21 cellular contexts compared by ENCODE assay signal in the genomic region with DNA sequence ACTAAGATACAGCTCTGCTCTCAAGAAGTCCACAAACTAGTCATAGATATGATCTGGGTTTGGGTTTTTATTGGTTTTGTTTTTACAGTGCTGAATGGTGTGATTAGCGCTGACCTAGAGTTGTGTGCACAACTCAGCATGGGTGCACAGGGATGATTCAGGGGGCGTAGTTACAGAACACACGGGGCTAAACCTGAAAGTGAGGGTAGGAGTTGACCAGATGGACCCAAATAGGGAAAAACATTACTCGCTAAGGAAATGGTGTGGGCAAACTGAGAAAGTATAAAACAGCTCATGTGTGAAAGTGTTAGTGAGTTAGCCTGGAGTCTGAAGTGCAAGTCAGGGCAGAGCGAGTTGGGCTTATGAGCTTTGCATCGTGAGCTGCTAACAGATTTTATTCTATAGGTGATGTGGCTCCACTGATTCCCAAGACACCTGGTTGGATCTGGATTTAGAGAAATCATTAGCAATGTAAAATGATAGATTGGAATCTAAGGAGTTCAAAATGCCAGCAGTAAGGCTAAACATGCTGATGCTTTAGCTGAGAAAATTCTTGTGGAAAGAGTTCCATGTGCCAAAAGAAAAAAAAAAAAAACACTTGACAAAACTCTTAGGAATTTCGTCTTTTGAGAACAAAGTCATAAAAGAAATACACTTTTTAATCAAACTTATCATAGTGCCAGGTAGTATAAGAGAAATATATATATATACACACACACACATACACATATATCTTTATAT.
DNase-seq lines count a peak whose midpoint lies in the region; ATAC-seq, FAIRE-seq and TF ChIP-seq lines count a peak whose summit lies in the region.
"Had no signal": no experiment of that assay in that cellular context is flagged by ENCODE, and none has a peak within 500 bp of the region (broad histone marks: within the 10 kb centered on the region; RNA-seq: fewer than 3 reads in every experiment).

No MANE protein-coding gene starts in this region.

- H3K27me3 ChIP-seq in pancreas (no peaks in the 10 kb centered on the region), ovary (no peaks in the 10 kb centered on the region), suprapubic skin (no peaks in the 10 kb centered on the region)
- H3K27me3 ChIP-seq: adrenal gland had no signal

- no peak for FAIRE-seq in pancreas (lab: Jason Lieb, UNC)
- FAIRE-seq: GM12892 had no signal

- H3K4me3 ChIP-seq in fibroblast of the aortic adventitia (ENCODE audit: low read depth, low read length), result no peak overlapping the region
- no peak overlapping the region for H3K4me3 ChIP-seq in pancreas
- H3K4me3 ChIP-seq in ovary, result no peak overlapping the region
- H3K4me3 ChIP-seq in suprapubic skin, result no peak overlapping the region
- H3K4me3 ChIP-seq: adrenal gland, psoas muscle had no signal

- DNase-seq in Daoy (ENCODE audit: low read depth) (peak; percentile 24), fibroblast of the aortic adventitia (ENCODE audit: low read depth) (peak; percentile 35), pancreas (no peak), D341Med (ENCODE audit: low spot score) (no peak), ovary (no peak), suprapubic skin (ENCODE audit: low spot score in 2 of 2) (no peak)
- DNase-seq: activated effector memory CD4-positive, alpha-beta T cell treated with Interleukin-2 at 50 U/mL for 16 hours; adrenal gland; CD8-positive, alpha-beta memory T cell; foreskin melanocyte; Kasumi-1; left ventricle myocardium superior; naive B cell; NCI-H1436; psoas muscle; stimulated activated CD4-positive, alpha-beta T cell treated with anti-CD3 and anti-CD28 coated beads, Interleukin-12 subunit alpha, Interleukin-12 subunit beta, amount 100 ng/mL, for 4 hours; T-cell had no signal

- H3K36me3 ChIP-seq in pancreas, result no peaks in the 10 kb centered on the region
- H3K36me3 ChIP-seq in ovary, result no peaks in the 10 kb centered on the region
- H3K36me3 ChIP-seq in suprapubic skin, result no peaks in the 10 kb centered on the region
- H3K36me3 ChIP-seq: adrenal gland had no signal

- 66 to 67% methylated on average over 7 of the region's 7 CpGs for WGBS in pancreas, 2 donors
- 56 to 66% (median 56%) methylated on average over 7 of the region's 7 CpGs for WGBS in ovary, 3 donors
- 54% methylated on average over 7 of the region's 7 CpGs for WGBS in suprapubic skin

- ATAC-seq in GM21381 (IDR thresholded peaks at IDR 0.05; ENCODE audit: unreplicated experiment), result peak; percentile 49
- ATAC-seq in HG03565 (IDR thresholded peaks at IDR 0.05; ENCODE audit: unreplicated experiment), result peak; percentile 65
- no peak for ATAC-seq in pancreas
- ATAC-seq: left ventricle myocardium superior, psoas muscle, T-cell had no signal

- no peak for TF ChIP-seq EP300 in ovary (IDR thresholded peaks at IDR 0.05)
- TF ChIP-seq EP300 in suprapubic skin (IDR thresholded peaks at IDR 0.05), result no peak

- H3K9me3 ChIP-seq in pancreas (no peaks in the 10 kb centered on the region), ovary (no peaks in the 10 kb centered on the region), suprapubic skin (peaks cover 5% of the 10 kb centered on the region)
- H3K9me3 ChIP-seq: adrenal gland had no signal

- TF ChIP-seq POLR2A in ovary (IDR thresholded peaks at IDR 0.05) (no peak), suprapubic skin (IDR thresholded peaks at IDR 0.05) (no peak)

- TF ChIP-seq CTCF in fibroblast of the aortic adventitia (IDR thresholded peaks at IDR 0.05; ENCODE audit: insufficient read depth, low read length) (no peak), pancreas (IDR thresholded peaks at IDR 0.05) (no peak), ovary (IDR thresholded peaks at IDR 0.05) (no peak), suprapubic skin (IDR thresholded peaks at IDR 0.05) (no peak)

- H3K4me1 ChIP-seq in pancreas, result no peaks in the 10 kb centered on the region
- H3K4me1 ChIP-seq in ovary (ENCODE audit: insufficient read depth), result peaks cover 10% of the 10 kb centered on the region
- H3K4me1 ChIP-seq in suprapubic skin, result peaks cover 10% of the 10 kb centered on the region
- H3K4me1 ChIP-seq: psoas muscle had no signal

- intact Hi-C loops in pancreas (cut with DNase I), result no loop called here
- intact Hi-C loops in ovary (cut with DNase I), result no loop called here

- H3K27ac ChIP-seq in pancreas (no peak overlapping the region), ovary (no peak overlapping the region), suprapubic skin (no peak overlapping the region)
- H3K27ac ChIP-seq: adrenal gland, psoas muscle, VCaP had no signal

Comparison
In these comparisons a context has a peak if more than half of its experiments do, and no peak if none do; other contexts are left out.
1. DNase-seq: peak in Daoy (single experiment) and fibroblast of the aortic adventitia (single experiment); none in pancreas (0 of 6), D341Med (single experiment), ovary (0 of 5) and suprapubic skin (0 of 2).
2. ATAC-seq: peak in GM21381 (single experiment) and HG03565 (single experiment); none in pancreas (0 of 4).